In genomic region chr13:26255717-26256277, GRCh38 we compare ENCODE assay signal across 9 cellular contexts. TPM values are rescaled to one million over a fixed set of nuclear protein-coding genes. Genes with fewer than 3 reads are reported as not detected.
DNase-seq lines count a peak whose midpoint lies in the region; ATAC-seq and TF ChIP-seq lines count a peak whose summit lies in the region.
"Had no signal": no experiment of that assay in that cellular context is flagged by ENCODE, and none has a peak within 500 bp of the region (broad histone marks: within the 10 kb centered on the region; RNA-seq: fewer than 3 reads in every experiment).

No MANE protein-coding gene starts in this region.

- CTCF ChIA-PET in activated naive CD4-positive, alpha-beta T cell treated with anti-CD3 and anti-CD28 coated beads for 36 hours (lab: Charles Lee), result interaction anchor here (0.6 to 1.8 kb wide), 5 partner anchors 10 to 303 kb away, joined by 3 to 4 read pairs (median 3); partner anchors contain the start of gene RNF6

- no peaks in the 10 kb centered on the region for H3K36me3 Mint-ChIP-seq in activated naive CD4-positive, alpha-beta T cell treated with anti-CD3 and anti-CD28 coated beads for 36 hours (ENCODE audit: low read depth)
- H3K36me3 Mint-ChIP-seq in activated naive CD4-positive, alpha-beta T cell treated with anti-CD3 and anti-CD28 coated beads, Interleukin-2, amount 50 U/mL, for 72 hours, result peaks cover 0 to 11% of the 10 kb centered on the region in 2 donors

- peak overlapping the region; percentile 87 for H3K4me3 Mint-ChIP-seq in activated naive CD4-positive, alpha-beta T cell treated with anti-CD3 and anti-CD28 coated beads for 36 hours

- H3K36me3 ChIP-seq in endocrine pancreas (ENCODE audit: control insufficient read depth, insufficient read depth, low read length), result no peaks in the 10 kb centered on the region
- H3K36me3 ChIP-seq in psoas muscle (ENCODE audit: insufficient read depth in 1 of 2, low read depth in 1 of 2), result no peaks in the 10 kb centered on the region

- intact Hi-C loops in activated naive CD4-positive, alpha-beta T cell treated with anti-CD3 and anti-CD28 coated beads for 36 hours (cut with micrococcal nuclease), result no loop called here
- intact Hi-C loops in psoas muscle (cut with DNase I), result loop anchor here in 1 of 2 donors (2.0 to 5.0 kb wide), 2 partner anchors 67 to 69 kb away; no protein-coding TSS in a partner anchor

- DNase-seq in activated naive CD4-positive, alpha-beta T cell treated with anti-CD3 and anti-CD28 coated beads for 36 hours, result no peak
- DNase-seq in activated naive CD4-positive, alpha-beta T cell treated with anti-CD3 and anti-CD28 coated beads, Interleukin-2, amount 50 U/mL, for 72 hours (ENCODE audit: low spot score in 2 of 2), result no peak
- DNase-seq in NCI-H82 treated with DMSO at 0.1 percent for 48 hours (lab: John Stamatoyannopoulos, UW; ENCODE audit: unreplicated experiment) (peak; percentile 34), psoas muscle (no peak), NCI-H128 (lab: John Stamatoyannopoulos, UW; ENCODE audit: unreplicated experiment) (no peak)

- H3K4me1 Mint-ChIP-seq in activated naive CD4-positive, alpha-beta T cell treated with anti-CD3 and anti-CD28 coated beads for 36 hours (ENCODE audit: low read depth), result peaks cover 38% of the 10 kb centered on the region

- no peak for ATAC-seq in activated naive CD4-positive, alpha-beta T cell treated with anti-CD3 and anti-CD28 coated beads, Interleukin-2, amount 50 U/mL, for 72 hours
- ATAC-seq in psoas muscle (no peak), GM19455 (IDR thresholded peaks at IDR 0.05; ENCODE audit: unreplicated experiment) (no peak), GM21619 (IDR thresholded peaks at IDR 0.05; ENCODE audit: unreplicated experiment) (no peak)

- H3K4me3 ChIP-seq in endocrine pancreas (ENCODE audit: control insufficient read depth, insufficient read depth, low read length), result peak overlapping the region; percentile 99
- H3K4me3 ChIP-seq in psoas muscle, result peak overlapping the region; percentile 96
- H3K4me3 ChIP-seq: lung had no signal

- H3K27me3 ChIP-seq in endocrine pancreas (ENCODE audit: control insufficient read depth, insufficient read depth, low read length) (no peaks in the 10 kb centered on the region), psoas muscle (ENCODE audit: insufficient read depth in 3 of 3, low read length in 2 of 3) (no peaks in the 10 kb centered on the region)

- no peak overlapping the region for H3K9ac ChIP-seq in endocrine pancreas (ENCODE audit: control insufficient read depth, insufficient read depth, low read length)

- no peak for TF ChIP-seq CTCF in psoas muscle (IDR thresholded peaks at IDR 0.05)

- H3K27ac ChIP-seq in psoas muscle, result peak overlapping the region; percentile 93

- no peaks in the 10 kb centered on the region for H3K9me3 ChIP-seq in endocrine pancreas (ENCODE audit: control insufficient read depth, low read length)
- H3K9me3 ChIP-seq in psoas muscle, result no peaks in the 10 kb centered on the region

- H3K27ac Mint-ChIP-seq in activated naive CD4-positive, alpha-beta T cell treated with anti-CD3 and anti-CD28 coated beads for 36 hours, result no peak overlapping the region
- H3K27ac Mint-ChIP-seq in activated naive CD4-positive, alpha-beta T cell treated with anti-CD3 and anti-CD28 coated beads, Interleukin-2, amount 50 U/mL, for 72 hours, result no peak overlapping the region

- no peaks in the 10 kb centered on the region for H3K27me3 Mint-ChIP-seq in activated naive CD4-positive, alpha-beta T cell treated with anti-CD3 and anti-CD28 coated beads for 36 hours (ENCODE audit: low read depth)

- 19 to 25% (median 21%) methylated on average over 10 of the region's 10 CpGs for WGBS in psoas muscle, 3 donors

- H3K4me1 ChIP-seq in endocrine pancreas (ENCODE audit: control insufficient read depth, insufficient read depth, low read length), result no peaks in the 10 kb centered on the region
- peaks cover 16% of the 10 kb centered on the region for H3K4me1 ChIP-seq in psoas muscle

- H3K9me3 Mint-ChIP-seq in activated naive CD4-positive, alpha-beta T cell treated with anti-CD3 and anti-CD28 coated beads for 36 hours, result no peaks in the 10 kb centered on the region
- no peaks in the 10 kb centered on the region for H3K9me3 Mint-ChIP-seq in activated naive CD4-positive, alpha-beta T cell treated with anti-CD3 and anti-CD28 coated beads, Interleukin-2, amount 50 U/mL, for 72 hours

RNA-seq across cellular contexts. Expression of gene CDK8, which starts 1.9 kb away (rescaled TPM):
- total RNA-seq in activated naive CD4-positive, alpha-beta T cell treated with anti-CD3 and anti-CD28 coated beads for 36 hours, result 10 to 100 TPM; 15.4 to 15.9 TPM
- 10 to 100 TPM; 16.5 to 16.9 TPM for total RNA-seq in activated naive CD4-positive, alpha-beta T cell treated with anti-CD3 and anti-CD28 coated beads, Interleukin-2, amount 50 U/mL, for 72 hours
- 1 to 10 TPM; 6.2 to 9.3 (median 8.6) TPM for total RNA-seq in psoas muscle
- polyA plus RNA-seq in psoas muscle, result 10 to 100 TPM in 2 of 3 donors, 1 to 10 TPM in 1; 7.2 to 14.5 (median 11.4) TPM

RNA-seq across cellular contexts. Expression of gene RNF6, which starts 33.7 kb away (rescaled TPM):
- total RNA-seq in activated naive CD4-positive, alpha-beta T cell treated with anti-CD3 and anti-CD28 coated beads for 36 hours, result 10 to 100 TPM; 38.2 to 39.4 TPM
- total RNA-seq in activated naive CD4-positive, alpha-beta T cell treated with anti-CD3 and anti-CD28 coated beads, Interleukin-2, amount 50 U/mL, for 72 hours, result 10 to 100 TPM; 32.7 to 35.1 TPM
- 10 to 100 TPM; 45.1 to 50.8 (median 45.7) TPM for total RNA-seq in psoas muscle
- 10 to 100 TPM; 20.2 to 70.8 (median 22.1) TPM for polyA plus RNA-seq in psoas muscle
